Comparison of ENCODE assay signal across 18 cellular contexts in genomic region chr7:116561697-116562483, GRCh38. TPM values are rescaled to one million over a fixed set of nuclear protein-coding genes. Genes with fewer than 3 reads are reported as not detected.
A peak's percentile ranks its signal among the peaks of the same experiment; 100 is the strongest.
DNase-seq lines count a peak whose midpoint lies in the region; ATAC-seq, FAIRE-seq and TF ChIP-seq lines count a peak whose summit lies in the region.
"Had no signal": no experiment of that assay in that cellular context is flagged by ENCODE, and none has a peak within 500 bp of the region (broad histone marks: within the 10 kb centered on the region; RNA-seq: fewer than 3 reads in every experiment).

No MANE protein-coding gene starts in this region.

- peaks cover 20% of the 10 kb centered on the region for H3K36me3 Mint-ChIP-seq in astrocyte (ENCODE audit: low read depth, unreplicated experiment)

- H3K36me3 ChIP-seq in astrocyte (ENCODE audit: insufficient read depth, low read length) = peaks cover 29% of the 10 kb centered on the region
- peaks cover 0 to 44% (median 9%) of the 10 kb centered on the region in 9 donors for H3K36me3 ChIP-seq in heart right ventricle
- H3K36me3 ChIP-seq in thoracic aorta = peaks cover 10% of the 10 kb centered on the region
- H3K36me3 ChIP-seq: colonic mucosa, transverse colon, WERI-Rb-1 had no signal

- H3K4me3 ChIP-seq in astrocyte (ENCODE audit: insufficient read depth, low read depth, low read length) (no peak overlapping the region), heart right ventricle (no peak overlapping the region), thoracic aorta (no peak overlapping the region)
- H3K4me3 ChIP-seq: colonic mucosa, mucosa of descending colon, transverse colon had no signal

- peak in 6 of 8 donors; percentile 35 to 74 (median 50) for ATAC-seq in heart right ventricle
- peak; percentile 97 for ATAC-seq in thoracic aorta (ENCODE audit: insufficient number of reproducible peaks, low FRiP score, low read depth)
- ATAC-seq in HG02759 (IDR thresholded peaks at IDR 0.05; ENCODE audit: unreplicated experiment) = no peak
- ATAC-seq: mucosa of descending colon had no signal

- H2AFZ ChIP-seq in astrocyte (ENCODE audit: low read depth, low read length) = no peak overlapping the region

- no peak for TF ChIP-seq CTCF in astrocyte (IDR thresholded peaks at IDR 0.05; ENCODE audit: insufficient read depth, low read depth, low read length)
- no peak for TF ChIP-seq CTCF in heart right ventricle (IDR thresholded peaks at IDR 0.05)
- TF ChIP-seq CTCF in thoracic aorta (IDR thresholded peaks at IDR 0.05) = no peak

- H3K9me3 ChIP-seq in astrocyte (ENCODE audit: insufficient read depth, low read depth, low read length) = no peaks in the 10 kb centered on the region
- peaks cover 0 to 4% (median 0%) of the 10 kb centered on the region in 11 donors for H3K9me3 ChIP-seq in heart right ventricle
- H3K9me3 ChIP-seq in thoracic aorta = no peaks in the 10 kb centered on the region
- H3K9me3 ChIP-seq: colonic mucosa, mucosa of descending colon, transverse colon had no signal

- DNase-seq in HEK293T (ENCODE audit: extremely low spot score) (no peak), astrocyte (ENCODE audit: low read depth) (peak; percentile 46), heart right ventricle (no peak), thoracic aorta (ENCODE audit: low spot score) (peak; percentile 33), T-helper 1 cell (no peak)
- no peak for DNase-seq in activated CD4-positive, alpha-beta T cell treated with anti-CD3 and anti-CD28 coated beads, Interleukin-2, amount 50 U/mL, for 1 hour
- DNase-seq: activated gamma-delta T cell treated with Interleukin-2 at 50 U/mL for 16 hours, anterior cingulate cortex, colonic mucosa, DMS79 treated with DMSO at 0.1 percent for 48 hours, mucosa of descending colon, NCI-H1048, NCI-H82, occipital lobe, transverse colon, WERI-Rb-1 had no signal

- no peak overlapping the region for H3K9ac ChIP-seq in astrocyte (ENCODE audit: low read length)

- no peak overlapping the region for H3K4me3 Mint-ChIP-seq in astrocyte (ENCODE audit: unreplicated experiment)

- H3K27ac ChIP-seq in astrocyte (ENCODE audit: low read depth, low read length) (no peak overlapping the region), heart right ventricle (peak overlapping the region in 4 of 10 donors; percentile 12 to 54 (median 24)), thoracic aorta (peak overlapping the region; percentile 71 to 87)
- H3K27ac ChIP-seq: colonic mucosa, epithelial cell of prostate, WERI-Rb-1 had no signal

- no peaks in the 10 kb centered on the region for H3K27me3 ChIP-seq in astrocyte (ENCODE audit: insufficient read depth, low read length)
- no peaks in the 10 kb centered on the region for H3K27me3 ChIP-seq in heart right ventricle
- no peaks in the 10 kb centered on the region for H3K27me3 ChIP-seq in thoracic aorta (replicated peaks; ENCODE audit: insufficient read depth)
- H3K27me3 ChIP-seq: colonic mucosa, transverse colon had no signal

- H3K4me1 ChIP-seq in astrocyte (ENCODE audit: insufficient read depth, low read length) (peaks cover 8% of the 10 kb centered on the region), heart right ventricle (peaks cover 2 to 55% (median 28%) of the 10 kb centered on the region in 9 donors), thoracic aorta (ENCODE audit: control insufficient read depth in 1 of 2, low read depth in 2 of 2) (peaks cover 23 to 56% of the 10 kb centered on the region in 2 donors)
- H3K4me1 ChIP-seq: colonic mucosa had no signal

- H3K79me2 ChIP-seq in astrocyte (ENCODE audit: insufficient read depth, low read length) = peaks cover 13% of the 10 kb centered on the region

- CTCF ChIA-PET in HEK293T (lab: Yijun Ruan, JAX) = no interaction called here

- intact Hi-C loops in heart right ventricle (cut with DNase I) = no loop called here

- POLR2A ChIA-PET in HEK293T (lab: Yijun Ruan, JAX) = no interaction called here

- no peak overlapping the region for H3K27ac Mint-ChIP-seq in astrocyte (ENCODE audit: unreplicated experiment)

- H4K20me1 ChIP-seq in astrocyte (ENCODE audit: insufficient read depth, low read length) = peaks cover 13% of the 10 kb centered on the region

- H3K4me2 ChIP-seq in astrocyte (ENCODE audit: low read length) = no peak overlapping the region

- no peaks in the 10 kb centered on the region for H3K9me3 Mint-ChIP-seq in astrocyte (ENCODE audit: unreplicated experiment)

- FAIRE-seq in astrocyte (lab: Jason Lieb, UNC) = peak; percentile 82

- WGBS in heart right ventricle, 2 donors = 59 to 63% methylated on average over 2 of the region's 2 CpGs

- H3K4me1 Mint-ChIP-seq in astrocyte (ENCODE audit: low read depth, unreplicated experiment) = peaks cover 11% of the 10 kb centered on the region

- no peaks in the 10 kb centered on the region for H3K27me3 Mint-ChIP-seq in astrocyte (ENCODE audit: low read depth, unreplicated experiment)

TF ChIP-seq in HEK293T, 16 proteins besides CTCF, POLR2A, EP300 and RAD21:
- TF ChIP-seq FOXA1 (IDR thresholded peaks at IDR 0.05) (no peak), L3MBTL2 (conservative IDR thresholded peaks at IDR 0.05) (no peak), FOXM1 (IDR thresholded peaks at IDR 0.05; ENCODE audit: borderline replicate concordance) (0 out of 2 replicates have a peak, but pooled peaks have one; percentile 32)
TF ChIP-seq in HEK293T: peak in this region for 1.

RNA-seq across cellular contexts. Expression of gene CAV1, which starts 37.1 kb away (rescaled TPM):
- total RNA-seq in astrocyte = 384 and 472 TPM in 2 replicates
- total RNA-seq in heart right ventricle = 100 to 1,000 TPM; 195 to 364 (median 287) TPM
- 100 to 1,000 TPM in 1 of 2 donors, 10 to 100 TPM in 1; 93.0 to 198 TPM for polyA plus RNA-seq in heart right ventricle
- total RNA-seq in thoracic aorta = 100 to 1,000 TPM; 194 to 210 TPM

Comparison
In these comparisons a context has a peak if more than half of its experiments do, and no peak if none do; other contexts are left out.
1. DNase-seq: peak in astrocyte (single experiment) and thoracic aorta (single experiment); none in HEK293T (single experiment), heart right ventricle (0 of 2), activated CD4-positive, alpha-beta T cell treated with anti-CD3 and anti-CD28 coated beads, Interleukin-2, amount 50 U/mL, for 1 hour (single experiment) and T-helper 1 cell (0 of 5).